ENCODE assay signal across 1 cellular context in genomic region chr10:30553018-30553624, GRCh38.
TF ChIP-seq lines count a peak whose summit lies in the region.

No MANE protein-coding gene starts in this region.

TF ChIP-seq in K562, 482 proteins besides CTCF, POLR2A, EP300 and RAD21 (continued from another document and continues in another):
- TF ChIP-seq ZNF449 (CRISPR knock-in tag; IDR thresholded peaks at IDR 0.05) (no peak), ZNF644 (tag; IDR thresholded peaks at IDR 0.05; ENCODE audit: low read depth) (no peak), YY1 (IDR thresholded peaks at IDR 0.05; ENCODE audit: borderline replicate concordance in 1 of 3, control insufficient read depth in 1 of 3, extremely low read depth in 1 of 3, insufficient read depth in 3 of 3, insufficient read length in 1 of 3, insufficient replicate concordance in 2 of 3, low read depth in 1 of 3, low read length in 2 of 3) (no peak), IRF1 (CRISPR knock-in tag; IDR thresholded peaks at IDR 0.05; ENCODE audit: borderline replicate concordance) (no peak; the same call in 1 of the 2 replicates), NEUROD1 (IDR thresholded peaks at IDR 0.05; ENCODE audit: borderline replicate concordance, low read depth, low read length, partially characterized antibody) (peak; percentile 77), SETDB1 (IDR thresholded peaks at IDR 0.05; ENCODE audit: low read length) (no peak), JUNB (CRISPR knock-in tag; conservative IDR thresholded peaks at IDR 0.05) (no peak), CC2D1A (IDR thresholded peaks at IDR 0.05) (no peak; the same call in 1 of the 2 replicates), ZBTB11 (CRISPR knock-in tag; IDR thresholded peaks at IDR 0.05) (peak in 1 of 3 experiments; percentile 37; a peak in 2 of 6 replicates), PKNOX1 (IDR thresholded peaks at IDR 0.05) (peak; percentile 87), ZNF76 (CRISPR knock-in tag; IDR thresholded peaks at IDR 0.05; ENCODE audit: borderline replicate concordance) (no peak), RNF219 (CRISPR knock-in tag; IDR thresholded peaks at IDR 0.05) (no peak), SOX6 (IDR thresholded peaks at IDR 0.05) (peak; percentile 87), GATA2 (CRISPR knock-in tag; IDR thresholded peaks at IDR 0.05) (peak; percentile 89), ZKSCAN1 (IDR thresholded peaks at IDR 0.05; ENCODE audit: low read depth, low read length) (peak; percentile 49; the same call in 1 of the 2 replicates), ZNF668 (CRISPR knock-in tag; IDR thresholded peaks at IDR 0.05) (no peak), ZNF280A (IDR thresholded peaks at IDR 0.05; ENCODE audit: low read depth, partially characterized antibody) (no peak), FOXA3 (CRISPR knock-in tag; conservative IDR thresholded peaks at IDR 0.05 in 1 of 2, IDR thresholded peaks at IDR 0.05 in 1 of 2) (no peak), ATF3 (IDR thresholded peaks at IDR 0.05) (no peak), ATF3 (CRISPR knock-in tag; conservative IDR thresholded peaks at IDR 0.05) (no peak), CGGBP1 (CRISPR knock-in tag; IDR thresholded peaks at IDR 0.05) (no peak), MYC (IDR thresholded peaks at IDR 0.05; ENCODE audit: low read depth, low read length) (0 out of 2 replicates have a peak, but pooled peaks have one; percentile 11), MYC (CRISPR knock-in tag; IDR thresholded peaks at IDR 0.05; ENCODE audit: borderline replicate concordance, low read depth) (no peak), ZNF57 (CRISPR knock-in tag; IDR thresholded peaks at IDR 0.05) (no peak), SREBF2 (CRISPR knock-in tag; IDR thresholded peaks at IDR 0.05) (no peak), ADNP (tag; IDR thresholded peaks at IDR 0.05) (peak; percentile 11), POLR2B (IDR thresholded peaks at IDR 0.05; ENCODE audit: low read depth, partially characterized antibody) (peak; percentile 21), FOXP4 (CRISPR knock-in tag; IDR thresholded peaks at IDR 0.05; ENCODE audit: borderline replicate concordance) (no peak), MEIS2 (IDR thresholded peaks at IDR 0.05; ENCODE audit: partially characterized antibody) (peak; percentile 79), ZNF609 (CRISPR knock-in tag; IDR thresholded peaks at IDR 0.05; ENCODE audit: borderline replicate concordance) (no peak), ESRRB (CRISPR knock-in tag; IDR thresholded peaks at IDR 0.05; ENCODE audit: borderline replicate concordance) (no peak), KAT7 (CRISPR knock-in tag; IDR thresholded peaks at IDR 0.05; ENCODE audit: borderline replicate concordance) (no peak), NCOA6 (IDR thresholded peaks at IDR 0.05) (0 out of 2 replicates have a peak, but pooled peaks have one; percentile 40), NCOA2 (IDR thresholded peaks at IDR 0.05; ENCODE audit: partially characterized antibody in 2 of 2) (peak in 1 of 2 experiments; percentile 59), ZNF589 (CRISPR knock-in tag; IDR thresholded peaks at IDR 0.05; ENCODE audit: low read depth) (peak; percentile 72; the same call in 1 of the 2 replicates), ZBTB9 (CRISPR knock-in tag; IDR thresholded peaks at IDR 0.05) (no peak), POLR2AphosphoS5 (IDR thresholded peaks at IDR 0.05; ENCODE audit: control insufficient read depth, insufficient read depth, low read depth, low read length) (peak; percentile 84)
